38 cellular contexts compared by ENCODE assay signal in the genomic region with DNA sequence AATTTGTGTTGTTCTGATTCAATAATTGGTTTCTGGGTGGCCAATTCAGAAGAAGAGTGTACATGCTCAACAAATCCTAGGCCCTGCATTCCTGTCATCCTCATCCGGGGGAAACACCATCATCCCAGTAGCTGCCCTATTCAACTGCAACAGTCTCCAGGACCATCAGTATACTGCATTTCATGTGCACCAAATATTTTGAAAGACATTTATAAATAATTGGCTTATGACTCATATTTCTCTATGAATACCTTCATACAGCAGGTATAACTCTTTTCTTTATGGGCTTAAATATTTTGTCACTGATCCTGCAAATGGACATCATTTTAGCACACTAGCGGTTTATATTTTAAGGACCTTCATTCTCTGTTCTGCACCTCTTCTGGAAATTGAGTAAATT. TPM values are rescaled to one million over a fixed set of nuclear protein-coding genes. Genes with fewer than 3 reads are reported as not detected.
"Had no signal": no experiment of that assay in that cellular context is flagged by ENCODE, and none has a peak within 500 bp of the region (broad histone marks: within the 10 kb centered on the region; RNA-seq: fewer than 3 reads in every experiment).

No MANE protein-coding gene starts in this region.

- H3K27me3 ChIP-seq: adrenal gland, body of pancreas, cardiac muscle cell, colonic mucosa, gastrocnemius medialis, heart left ventricle had no signal

- H3K4me1 Mint-ChIP-seq: activated CD4-positive, alpha-beta T cell treated with anti-CD3 and anti-CD28 coated beads for 36 hours; activated CD4-positive, alpha-beta T cell treated with anti-CD3 and anti-CD28 coated beads, Interleukin-2, amount 10 ng/mL, durations not matched to agents 24 days and 14 days; activated CD8-positive, alpha-beta memory T cell treated with anti-CD3 and anti-CD28 coated beads, Interleukin-2, amount 10 ng/mL, durations not matched to agents 7 days and 5 days; activated naive CD4-positive, alpha-beta T cell treated with anti-CD3 and anti-CD28 coated beads, Interleukin-2, amount 50 U/mL, for 24 hours; activated naive CD8-positive, alpha-beta T cell treated with anti-CD3 and anti-CD28 coated beads for 36 hours; activated naive CD8-positive, alpha-beta T cell treated with anti-CD3 and anti-CD28 coated beads, Interleukin-2, amount 50 U/mL, for 24 hours; T-cell had no signal

- ATAC-seq: activated CD4-positive, alpha-beta T cell treated with anti-CD3 and anti-CD28 coated beads for 36 hours; activated CD8-positive, alpha-beta memory T cell treated with anti-CD3 and anti-CD28 coated beads, Interleukin-2, amount 10 ng/mL, durations not matched to agents 7 days and 5 days; activated CD8-positive, alpha-beta T cell treated with anti-CD3 and anti-CD28 coated beads, Interleukin-2, amount 10 ng/mL, durations not matched to agents 7 days and 5 days; activated naive CD8-positive, alpha-beta T cell treated with anti-CD3 and anti-CD28 coated beads, Interleukin-2, amount 50 U/mL, for 24 hours; body of pancreas; esophagus mucosa; gastrocnemius medialis; heart left ventricle; T-cell had no signal

- H3K36me3 ChIP-seq: adrenal gland, cardiac muscle cell, colonic mucosa had no signal

- H3K27me3 Mint-ChIP-seq: activated CD4-positive, alpha-beta memory T cell treated with anti-CD3 and anti-CD28 coated beads for 36 hours; activated CD4-positive, alpha-beta T cell treated with anti-CD3 and anti-CD28 coated beads for 36 hours; activated CD4-positive, alpha-beta T cell treated with anti-CD3 and anti-CD28 coated beads, Interleukin-2, amount 10 ng/mL, durations not matched to agents 24 days and 14 days; activated CD8-positive, alpha-beta memory T cell treated with anti-CD3 and anti-CD28 coated beads, Interleukin-2, amount 10 ng/mL, durations not matched to agents 7 days and 5 days; activated naive CD4-positive, alpha-beta T cell treated with anti-CD3 and anti-CD28 coated beads, Interleukin-2, amount 50 U/mL, for 24 hours; activated naive CD8-positive, alpha-beta T cell treated with anti-CD3 and anti-CD28 coated beads for 36 hours; activated naive CD8-positive, alpha-beta T cell treated with anti-CD3 and anti-CD28 coated beads, Interleukin-2, amount 50 U/mL, for 24 hours had no signal

- H3K27ac Mint-ChIP-seq: activated CD4-positive, alpha-beta memory T cell treated with anti-CD3 and anti-CD28 coated beads for 36 hours; activated CD4-positive, alpha-beta T cell treated with anti-CD3 and anti-CD28 coated beads for 36 hours; activated CD4-positive, alpha-beta T cell treated with anti-CD3 and anti-CD28 coated beads, Interleukin-2, amount 10 ng/mL, durations not matched to agents 24 days and 14 days; activated CD8-positive, alpha-beta memory T cell treated with anti-CD3 and anti-CD28 coated beads, Interleukin-2, amount 10 ng/mL, durations not matched to agents 7 days and 5 days; activated CD8-positive, alpha-beta T cell treated with anti-CD3 and anti-CD28 coated beads, Interleukin-2, amount 10 ng/mL, durations not matched to agents 7 days and 5 days; activated naive CD4-positive, alpha-beta T cell treated with anti-CD3 and anti-CD28 coated beads for 36 hours; activated naive CD4-positive, alpha-beta T cell treated with anti-CD3 and anti-CD28 coated beads, Interleukin-2, amount 50 U/mL, for 24 hours; activated naive CD8-positive, alpha-beta T cell treated with anti-CD3 and anti-CD28 coated beads for 36 hours; activated naive CD8-positive, alpha-beta T cell treated with anti-CD3 and anti-CD28 coated beads, Interleukin-2, amount 50 U/mL, for 24 hours; activated T-helper 1 cell treated with anti-CD3 and anti-CD28 coated beads, Interleukin-12 subunit alpha, Interleukin-12 subunit beta, Interleukin-2, Interleukin-4 antibody, amounts not matched to agents 30 ng/mL and 10 ng/mL and 1 ng/mL, durations not matched to agents 14 hours and 24 hours and 36 hours; activated T-helper 2 cell treated with anti-CD3 and anti-CD28 coated beads, Interferon-gamma antibody, Interleukin-2, Interleukin-4, amounts not matched to agents 10 μg/mL and 5 μg/mL and 100 μg/mL, durations not matched to agents 14 hours and 24 hours and 36 hours; endodermal cell; T-cell; T-helper 1 cell treated with Interleukin-12 subunit alpha and Interleukin-12 subunit beta and Interleukin-4 antibody, amounts not matched to agents 30 μg/mL and 1 μg/mL, for 36 hours; T-helper 2 cell treated with Interferon-gamma antibody and Interleukin-4, amounts not matched to agents 5 μg/mL and 100 μg/mL, for 36 hours had no signal

- H3K36me3 Mint-ChIP-seq: activated CD4-positive, alpha-beta memory T cell treated with anti-CD3 and anti-CD28 coated beads for 36 hours; activated CD8-positive, alpha-beta memory T cell treated with anti-CD3 and anti-CD28 coated beads, Interleukin-2, amount 10 ng/mL, durations not matched to agents 7 days and 5 days; activated naive CD4-positive, alpha-beta T cell treated with anti-CD3 and anti-CD28 coated beads, Interleukin-2, amount 50 U/mL, for 24 hours; activated naive CD8-positive, alpha-beta T cell treated with anti-CD3 and anti-CD28 coated beads for 36 hours; T-cell had no signal

- H3K9me3 Mint-ChIP-seq: activated CD4-positive, alpha-beta memory T cell treated with anti-CD3 and anti-CD28 coated beads for 36 hours; activated CD4-positive, alpha-beta T cell treated with anti-CD3 and anti-CD28 coated beads, Interleukin-2, amount 10 ng/mL, durations not matched to agents 24 days and 14 days; activated naive CD4-positive, alpha-beta T cell treated with anti-CD3 and anti-CD28 coated beads for 36 hours; activated naive CD4-positive, alpha-beta T cell treated with anti-CD3 and anti-CD28 coated beads, Interleukin-2, amount 50 U/mL, for 24 hours; activated naive CD8-positive, alpha-beta T cell treated with anti-CD3 and anti-CD28 coated beads for 36 hours; activated naive CD8-positive, alpha-beta T cell treated with anti-CD3 and anti-CD28 coated beads, Interleukin-2, amount 50 U/mL, for 24 hours; activated T-helper 1 cell treated with anti-CD3 and anti-CD28 coated beads, Interleukin-12 subunit alpha, Interleukin-12 subunit beta, Interleukin-2, Interleukin-4 antibody, amounts not matched to agents 30 ng/mL and 10 ng/mL and 1 ng/mL, durations not matched to agents 14 hours and 24 hours and 36 hours; activated T-helper 2 cell treated with anti-CD3 and anti-CD28 coated beads, Interferon-gamma antibody, Interleukin-2, Interleukin-4, amounts not matched to agents 10 μg/mL and 5 μg/mL and 100 μg/mL, durations not matched to agents 14 hours and 24 hours and 36 hours; endodermal cell; T-cell; T-helper 1 cell treated with Interleukin-12 subunit alpha and Interleukin-12 subunit beta and Interleukin-4 antibody, amounts not matched to agents 30 μg/mL and 1 μg/mL, for 36 hours; T-helper 2 cell treated with Interferon-gamma antibody and Interleukin-4, amounts not matched to agents 5 μg/mL and 100 μg/mL, for 36 hours had no signal

- DNase-seq: activated CD4-positive, alpha-beta memory T cell treated with anti-CD3 and anti-CD28 coated beads for 36 hours; activated CD4-positive, alpha-beta T cell treated with anti-CD3 and anti-CD28 coated beads for 36 hours; activated CD4-positive, alpha-beta T cell treated with anti-CD3 and anti-CD28 coated beads, Interleukin-2, amount 10 ng/mL, durations not matched to agents 24 days and 14 days; activated CD4-positive, CD25-positive, alpha-beta regulatory T cell; activated CD4-positive, CD25-positive, alpha-beta regulatory T cell treated with anti-CD3 and anti-CD28 coated beads, Interleukin-2, amount 50 U/mL, for 72 hours; activated CD8-positive, alpha-beta memory T cell treated with anti-CD3 and anti-CD28 coated beads, Interleukin-2, amount 10 ng/mL, durations not matched to agents 7 days and 5 days; activated CD8-positive, alpha-beta memory T cell treated with anti-CD3 and anti-CD28 coated beads, Interleukin-2, amount 50 U/mL, for 4 hours; activated CD8-positive, alpha-beta T cell treated with anti-CD3 and anti-CD28 coated beads, Interleukin-2, amount 10 ng/mL, durations not matched to agents 7 days and 5 days; activated effector memory CD4-positive, alpha-beta T cell treated with anti-CD3 and anti-CD28 coated beads, Interleukin-2, amount 50 U/mL, for 16 hours; activated naive CD4-positive, alpha-beta T cell treated with anti-CD3 and anti-CD28 coated beads for 36 hours; activated naive CD8-positive, alpha-beta T cell treated with anti-CD3 and anti-CD28 coated beads for 36 hours; activated naive CD8-positive, alpha-beta T cell treated with anti-CD3 and anti-CD28 coated beads, Interleukin-2, amount 50 U/mL, for 24 hours; activated T-cell treated with anti-CD3 and anti-CD28 coated beads, Interleukin-2, amount 50 U/mL, for 1 hour; activated T-cell treated with anti-CD3 and anti-CD28 coated beads, Interleukin-2, amount 50 U/mL, for 48 hours; adrenal gland; amygdala; aorta; body of pancreas; central memory CD4-positive, alpha-beta T cell; cerebellar nuclear complex; colonic mucosa; effector CD8-positive, alpha-beta T cell; endodermal cell; foreskin fibroblast; gastrocnemius medialis; glutamatergic neuron; heart left ventricle; T-cell; T1000 had no signal

- H3K4me1 ChIP-seq: adrenal gland, body of pancreas, colonic mucosa had no signal

- H3K27ac ChIP-seq: adrenal gland, body of pancreas, cardiac muscle cell, colonic mucosa, heart left ventricle had no signal

- H3K9me3 ChIP-seq: adrenal gland, body of pancreas, colonic mucosa, gastrocnemius medialis, heart left ventricle had no signal

- H3K4me3 ChIP-seq: adrenal gland, body of pancreas, cardiac muscle cell, colonic mucosa, gastrocnemius medialis, heart left ventricle had no signal

- H3K4me3 Mint-ChIP-seq: activated CD4-positive, alpha-beta memory T cell treated with anti-CD3 and anti-CD28 coated beads for 36 hours; activated CD4-positive, alpha-beta T cell treated with anti-CD3 and anti-CD28 coated beads for 36 hours; activated CD4-positive, alpha-beta T cell treated with anti-CD3 and anti-CD28 coated beads, Interleukin-2, amount 10 ng/mL, durations not matched to agents 24 days and 14 days; activated CD8-positive, alpha-beta memory T cell treated with anti-CD3 and anti-CD28 coated beads, Interleukin-2, amount 10 ng/mL, durations not matched to agents 7 days and 5 days; activated CD8-positive, alpha-beta T cell treated with anti-CD3 and anti-CD28 coated beads, Interleukin-2, amount 10 ng/mL, durations not matched to agents 7 days and 5 days; activated naive CD4-positive, alpha-beta T cell treated with anti-CD3 and anti-CD28 coated beads for 36 hours; activated naive CD4-positive, alpha-beta T cell treated with anti-CD3 and anti-CD28 coated beads, Interleukin-2, amount 50 U/mL, for 24 hours; activated naive CD8-positive, alpha-beta T cell treated with anti-CD3 and anti-CD28 coated beads for 36 hours; activated naive CD8-positive, alpha-beta T cell treated with anti-CD3 and anti-CD28 coated beads, Interleukin-2, amount 50 U/mL, for 24 hours; activated T-helper 1 cell treated with anti-CD3 and anti-CD28 coated beads, Interleukin-12 subunit alpha, Interleukin-12 subunit beta, Interleukin-2, Interleukin-4 antibody, amounts not matched to agents 30 ng/mL and 10 ng/mL and 1 ng/mL, durations not matched to agents 14 hours and 24 hours and 36 hours; endodermal cell; T-cell; T-helper 1 cell treated with Interleukin-12 subunit alpha and Interleukin-12 subunit beta and Interleukin-4 antibody, amounts not matched to agents 30 μg/mL and 1 μg/mL, for 36 hours; T-helper 2 cell treated with Interferon-gamma antibody and Interleukin-4, amounts not matched to agents 5 μg/mL and 100 μg/mL, for 36 hours had no signal

RNA-seq across cellular contexts. Expression of a gene that starts 38.0 kb away (rescaled TPM):
- total RNA-seq: activated CD4-positive, alpha-beta memory T cell treated with anti-CD3 and anti-CD28 coated beads for 36 hours; activated CD4-positive, alpha-beta T cell treated with anti-CD3 and anti-CD28 coated beads for 36 hours; activated CD4-positive, alpha-beta T cell treated with anti-CD3 and anti-CD28 coated beads, Interleukin-2, amount 10 ng/mL, durations not matched to agents 24 days and 14 days; activated CD8-positive, alpha-beta memory T cell treated with anti-CD3 and anti-CD28 coated beads for 36 hours; activated CD8-positive, alpha-beta memory T cell treated with anti-CD3 and anti-CD28 coated beads, Interleukin-2, amount 10 ng/mL, durations not matched to agents 7 days and 5 days; activated CD8-positive, alpha-beta T cell treated with anti-CD3 and anti-CD28 coated beads, Interleukin-2, amount 10 ng/mL, durations not matched to agents 7 days and 5 days; activated naive CD4-positive, alpha-beta T cell treated with anti-CD3 and anti-CD28 coated beads for 36 hours; activated naive CD8-positive, alpha-beta T cell treated with anti-CD3 and anti-CD28 coated beads for 36 hours; activated T-helper 1 cell treated with anti-CD3 and anti-CD28 coated beads, Interleukin-12 subunit alpha, Interleukin-12 subunit beta, Interleukin-2, Interleukin-4 antibody, amounts not matched to agents 30 ng/mL and 10 ng/mL and 1 ng/mL, durations not matched to agents 14 hours and 24 hours and 36 hours; activated T-helper 2 cell treated with anti-CD3 and anti-CD28 coated beads, Interferon-gamma antibody, Interleukin-2, Interleukin-4, amounts not matched to agents 10 μg/mL and 5 μg/mL and 100 μg/mL, durations not matched to agents 14 hours and 24 hours and 36 hours; epithelial cell of proximal tubule had no signal
